8 cellular contexts compared by ENCODE assay signal in genomic region chr11:93169950-93170561, GRCh38. TPM values are rescaled to one million over a fixed set of nuclear protein-coding genes. Genes with fewer than 3 reads are reported as not detected.
DNase-seq lines count a peak whose midpoint lies in the region; ATAC-seq and TF ChIP-seq lines count a peak whose summit lies in the region.

No MANE protein-coding gene starts in this region.

- H3K4me3 ChIP-seq in adipocyte (ENCODE audit: low read length), result no peak overlapping the region

- H3K9me3 ChIP-seq in adipocyte (ENCODE audit: control insufficient read depth, low read length), result no peaks in the 10 kb centered on the region

- H3K27ac Mint-ChIP-seq in HFFc6, result no peak overlapping the region

- H3K27me3 ChIP-seq in adipocyte (replicated peaks; ENCODE audit: control insufficient read depth, insufficient read depth, low read length), result no peaks in the 10 kb centered on the region

- H3K9me3 Mint-ChIP-seq in HFFc6, result no peaks in the 10 kb centered on the region

- peaks cover 15% of the 10 kb centered on the region for H3K36me3 ChIP-seq in adipocyte (ENCODE audit: control insufficient read depth, insufficient read depth, low read length, severe bottlenecking)

- ATAC-seq in left lobe of liver (peak; percentile 67), HG02763 (IDR thresholded peaks at IDR 0.05; ENCODE audit: unreplicated experiment) (no peak), GM18907 (IDR thresholded peaks at IDR 0.05; ENCODE audit: unreplicated experiment) (no peak), GM21367 (IDR thresholded peaks at IDR 0.05; ENCODE audit: unreplicated experiment) (no peak)

- DNase-seq in COLO829 (ENCODE audit: low spot score) (peak; percentile 4), HFFc6 (peak; percentile 29), adipocyte (ENCODE audit: low read depth) (peak; percentile 65), left lobe of liver (ENCODE audit: low spot score) (no peak), NCI-H2171 (lab: John Stamatoyannopoulos, UW) (no peak)

- H3K4me1 ChIP-seq in adipocyte (ENCODE audit: control insufficient read depth, insufficient read depth, low read length), result no peaks in the 10 kb centered on the region

- H3K36me3 Mint-ChIP-seq in HFFc6 (ENCODE audit: low read depth), result no peaks in the 10 kb centered on the region

- TF ChIP-seq CTCF in HFFc6 (IDR thresholded peaks at IDR 0.05), result peak; percentile 78

- no peaks in the 10 kb centered on the region for H3K27me3 Mint-ChIP-seq in HFFc6 (ENCODE audit: insufficient read depth)

- no peaks in the 10 kb centered on the region for H3K4me1 Mint-ChIP-seq in HFFc6 (ENCODE audit: low read depth)

- H3K4me3 Mint-ChIP-seq in HFFc6, result no peak overlapping the region

- no peak overlapping the region for H3K9ac ChIP-seq in adipocyte (ENCODE audit: low read length)

RNA-seq across cellular contexts. Expression of gene SLC36A4, which starts 27.7 kb away (rescaled TPM):
- 10 to 100 TPM; 10.6 to 18.5 (median 13.7) TPM for total RNA-seq in HFFc6 (2021; fragmentation: NEBNext Ultra II Directional; extraction: Animal tissue kit (Norgen Biotek cat#: 25700))
- total RNA-seq in left lobe of liver, result 3.2 TPM

Comparison
In these comparisons a context has a peak if more than half of its experiments do, and no peak if none do; other contexts are left out.
1. DNase-seq: peak in COLO829 (single experiment), HFFc6 (single experiment) and adipocyte (single experiment); none in left lobe of liver (single experiment) and NCI-H2171 (single experiment).